In the genomic region with DNA sequence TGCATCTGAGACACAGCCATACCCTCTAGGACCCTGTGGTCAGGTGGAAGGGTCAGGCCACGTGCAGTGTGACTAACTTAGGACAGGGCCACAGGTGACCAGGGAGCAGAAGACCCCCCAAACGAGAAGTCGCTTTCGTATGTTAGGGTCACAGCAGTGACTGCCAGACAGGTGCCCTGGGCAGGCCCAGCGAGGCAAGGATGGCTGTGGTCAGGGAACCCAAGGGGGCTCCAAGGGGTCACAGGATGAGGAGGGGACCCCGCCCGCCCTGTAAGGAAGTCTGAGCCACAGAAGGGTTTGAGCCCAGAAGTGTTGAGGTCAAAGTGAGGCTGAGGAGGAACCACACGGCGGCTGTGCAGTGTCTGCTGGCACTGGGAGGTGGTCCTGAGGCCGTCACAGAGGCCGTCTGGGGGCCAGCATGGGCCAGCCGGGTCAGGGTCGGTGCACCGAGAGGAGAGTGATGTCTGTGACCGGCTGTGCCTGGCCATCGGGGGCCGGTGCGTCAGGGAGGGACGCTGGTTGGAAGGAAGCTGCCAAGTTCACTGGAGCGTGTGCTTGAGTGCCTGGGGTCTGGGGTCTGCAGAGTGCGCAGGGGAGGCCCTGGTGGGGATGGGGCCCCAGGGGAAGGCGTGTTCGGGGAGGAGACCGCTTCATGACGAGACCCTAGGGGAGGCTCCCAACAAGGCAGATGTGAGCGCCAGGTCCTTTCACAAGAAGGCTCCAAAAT, we compare ENCODE assay signal across 27 cellular contexts. TPM values are rescaled to one million over a fixed set of nuclear protein-coding genes. Genes with fewer than 3 reads are reported as not detected.
"Had no signal": no experiment of that assay in that cellular context is flagged by ENCODE, and none has a peak within 500 bp of the region (broad histone marks: within the 10 kb centered on the region; RNA-seq: fewer than 3 reads in every experiment).

No MANE protein-coding gene starts in this region.

- H3K9me3 ChIP-seq: MG63, Peyer's patch had no signal

- ATAC-seq: activated T-helper 17 cell treated with anti-CD3 and anti-CD28 coated beads, Interleukin-2, amount 50 U/mL, for 72 hours; T-helper 17 cell had no signal

- H3K4me3 ChIP-seq: cardiac muscle cell, MG63, Peyer's patch had no signal

- H3K27me3 ChIP-seq: cardiac muscle cell, MG63, Peyer's patch had no signal

- H3K27ac ChIP-seq: brain microvascular endothelial cell, cardiac muscle cell, Peyer's patch had no signal

- DNase-seq: activated B cell treated with CpG ODN at 0.5 μM for 24 hours; activated CD4-positive, alpha-beta memory T cell treated with anti-CD3 and anti-CD28 coated beads for 36 hours; activated CD4-positive, alpha-beta T cell treated with anti-CD3 and anti-CD28 coated beads for 1 hour; activated CD4-positive, alpha-beta T cell treated with anti-CD3 and anti-CD28 coated beads, Interleukin-2, amount 10 ng/mL, durations not matched to agents 24 days and 14 days; activated CD8-positive, alpha-beta memory T cell treated with anti-CD3 and anti-CD28 coated beads for 24 hours; activated gamma-delta T cell; activated naive CD4-positive, alpha-beta T cell treated with anti-CD3 and anti-CD28 coated beads for 36 hours; activated T-cell treated with anti-CD3 and anti-CD28 coated beads, Interleukin-2, amount 50 U/mL, for 48 hours; amygdala; brain microvascular endothelial cell; MG63; MV-4-11; NCI-H1092 treated with DMSO at 0.1 percent for 48 hours; NCI-H1417 treated with DMSO at 0.1 percent for 48 hours; NCI-H1694; NCI-H2029; NCI-H2107; NCI-H2171 treated with DMSO at 0.1 percent for 48 hours; NCI-H226; NCI-H526 treated with DMSO at 0.1 percent for 48 hours; NCI-H82; SIG-M5; T-helper 17 cell; T1000 had no signal

- H3K4me1 ChIP-seq: Peyer's patch had no signal

- H3K36me3 ChIP-seq: brain microvascular endothelial cell, cardiac muscle cell, MG63, Peyer's patch had no signal

RNA-seq across cellular contexts. Expression of a gene that starts 24.8 kb away (rescaled TPM):
- total RNA-seq: cardiac muscle cell had no signal
